ENCODE assay signal across 8 cellular contexts in the genomic region with DNA sequence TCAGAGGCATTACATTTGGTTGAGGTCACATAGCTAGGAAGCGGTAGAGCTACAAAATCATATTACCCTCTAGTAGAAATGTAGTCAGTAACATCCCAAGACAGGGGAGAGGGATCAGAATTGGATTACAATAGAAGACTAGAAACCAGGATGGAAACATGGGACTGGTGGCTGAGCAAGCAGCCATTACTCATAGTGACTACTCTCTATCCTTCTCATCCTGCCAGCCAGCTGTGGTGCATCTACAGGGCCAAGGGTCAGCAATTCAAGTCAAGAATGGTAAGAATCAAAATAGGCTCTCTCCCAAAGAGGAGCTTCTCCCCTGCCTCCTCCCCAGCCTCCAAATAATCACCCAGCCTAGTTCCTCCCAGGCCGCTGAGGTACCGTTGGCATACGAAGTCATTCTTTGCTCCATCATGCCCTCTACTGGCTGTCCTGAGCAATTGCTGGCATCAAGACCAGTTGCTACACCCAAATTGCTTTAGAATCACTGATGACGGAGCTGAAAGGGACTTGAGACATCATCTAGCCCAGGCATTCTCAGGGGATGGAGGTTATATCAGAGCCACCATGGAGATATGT. TPM values are rescaled to one million over a fixed set of nuclear protein-coding genes. Genes with fewer than 3 reads are reported as not detected.
DNase-seq lines count a peak whose midpoint lies in the region; ATAC-seq and TF ChIP-seq lines count a peak whose summit lies in the region.

No MANE protein-coding gene starts in this region.

- peak; percentile 32 for DNase-seq in DND-41
- peak; percentile 11 for DNase-seq in KG1 (lab: John Stamatoyannopoulos, UW)
- DNase-seq in SHP77 treated with DMSO at 0.1 percent for 48 hours (lab: John Stamatoyannopoulos, UW): peak; percentile 2
- peak; percentile 44 for DNase-seq in inferior parietal cortex (ENCODE audit: extremely low spot score)
- peak; percentile 2 to 22 for DNase-seq in stimulated activated CD4-positive, alpha-beta T cell treated with anti-CD3 and anti-CD28 coated beads, Interleukin-4, amount 100 ng/mL, for 48 hours (ENCODE audit: low read depth in 2 of 2)
- DNase-seq in effector CD8-positive, alpha-beta T cell (lab: John Stamatoyannopoulos, UW): no peak

- peaks cover 21% of the 10 kb centered on the region for H3K4me1 Mint-ChIP-seq in brain

- H3K36me3 Mint-ChIP-seq in brain: no peaks in the 10 kb centered on the region

- H3K4me3 ChIP-seq in DND-41 (ENCODE audit: low read depth in 1 of 2, low read length in 2 of 2): no peak overlapping the region

- ATAC-seq in DND-41 (ENCODE audit: insufficient read depth, low read depth) (peak; percentile 65; the same call in 1 of the 3 replicates), GM21423 (IDR thresholded peaks at IDR 0.05; ENCODE audit: unreplicated experiment) (peak; percentile 59)

- no peak overlapping the region for H3K4me2 ChIP-seq in DND-41 (ENCODE audit: insufficient read depth, low read length)

- no peaks in the 10 kb centered on the region for H3K27me3 Mint-ChIP-seq in brain

- no peaks in the 10 kb centered on the region for H3K9me3 ChIP-seq in DND-41 (ENCODE audit: insufficient read depth, low read length, severe bottlenecking)

- H3K9me3 Mint-ChIP-seq in brain: peaks cover 0 to 2% (median 0%) of the 10 kb centered on the region in 5 experiments

- no peaks in the 10 kb centered on the region for H3K79me2 ChIP-seq in DND-41 (ENCODE audit: insufficient read depth, low read length)

- H3K27me3 ChIP-seq in DND-41 (ENCODE audit: insufficient read depth, low read length, poor library complexity): no peaks in the 10 kb centered on the region

- no peaks in the 10 kb centered on the region for H3K4me1 ChIP-seq in DND-41 (ENCODE audit: insufficient read depth, low read length)

- H2AFZ ChIP-seq in DND-41 (ENCODE audit: low read depth, low read length): no peak overlapping the region

- H3K27ac ChIP-seq in DND-41 (ENCODE audit: low read length): no peak overlapping the region

- H3K9ac ChIP-seq in DND-41 (ENCODE audit: low read depth, low read length): no peak overlapping the region

- no peaks in the 10 kb centered on the region for H3K36me3 ChIP-seq in DND-41 (ENCODE audit: insufficient read depth, low read length)

- TF ChIP-seq CTCF in DND-41 (IDR thresholded peaks at IDR 0.05; ENCODE audit: borderline replicate concordance, extremely low read depth, low read length, poor library complexity, severe bottlenecking): peak; percentile 79
- TF ChIP-seq CTCF in brain (conservative IDR thresholded peaks at IDR 0.05): peak; percentile 67 to 76

- no peak overlapping the region for H3K27ac Mint-ChIP-seq in brain

- no peaks in the 10 kb centered on the region for H4K20me1 ChIP-seq in DND-41 (ENCODE audit: insufficient read depth, low read length)

- no peak overlapping the region for H3K4me3 Mint-ChIP-seq in brain

RNA-seq across cellular contexts. Expression of gene AWAT2, which starts 19.4 kb away (rescaled TPM):
- polyA plus RNA-seq in brain (ENCODE audit: insufficient read depth, low read depth, low replicate concordance): not detected

RNA-seq across cellular contexts. Expression of gene OTUD6A, which starts 31.9 kb away (rescaled TPM):
- polyA plus RNA-seq in brain (ENCODE audit: insufficient read depth, low read depth, low replicate concordance): not detected
